ENCODE assay signal across 8 cellular contexts in genomic region chr14:75453817-75454434, GRCh38. TPM values are rescaled to one million over a fixed set of nuclear protein-coding genes. Genes with fewer than 3 reads are reported as not detected.
DNase-seq lines count a peak whose midpoint lies in the region; ATAC-seq and TF ChIP-seq lines count a peak whose summit lies in the region.

No MANE protein-coding gene starts in this region.

- no peaks in the 10 kb centered on the region for H3K27me3 ChIP-seq in DOHH2 (ENCODE audit: control insufficient read depth, low read length)
- H3K27me3 ChIP-seq in GM23338 (ENCODE audit: insufficient read depth) = no peaks in the 10 kb centered on the region
- H3K27me3 ChIP-seq in adipocyte (replicated peaks; ENCODE audit: control insufficient read depth, insufficient read depth, low read length) = no peaks in the 10 kb centered on the region

- H3F3A ChIP-seq in DOHH2 (ENCODE audit: control insufficient read depth, insufficient read depth) = no peaks in the 10 kb centered on the region
- peaks cover 11% of the 10 kb centered on the region; the same call in 1 of the 2 replicates for H3F3A ChIP-seq in GM23338 (replicated peaks; ENCODE audit: low read depth)

- no peaks in the 10 kb centered on the region for H3K9me2 ChIP-seq in DOHH2 (replicated peaks; ENCODE audit: control insufficient read depth, low read length)
- H3K9me2 ChIP-seq in GM23338 (ENCODE audit: insufficient read depth) = no peaks in the 10 kb centered on the region

- H3K4me1 ChIP-seq in DOHH2 (ENCODE audit: control insufficient read depth, low read length) (peaks cover 9% of the 10 kb centered on the region), GM23338 (ENCODE audit: insufficient read depth) (peaks cover 37% of the 10 kb centered on the region), adipocyte (ENCODE audit: control insufficient read depth, insufficient read depth, low read length) (peaks cover 63% of the 10 kb centered on the region)

- H3K79me2 ChIP-seq in DOHH2 (ENCODE audit: control insufficient read depth, low read length) (no peaks in the 10 kb centered on the region), GM23338 (replicated peaks; ENCODE audit: insufficient read depth) (peaks cover 66% of the 10 kb centered on the region)

- H3K9me3 Mint-ChIP-seq in GM23338 = no peaks in the 10 kb centered on the region
- no peaks in the 10 kb centered on the region for H3K9me3 Mint-ChIP-seq in natural killer cell treated with Interleukin-12 subunit alpha and Interleukin-12 subunit beta and Interleukin-15 and Interleukin-18, amount 100 ng/mL, for 72 hours

- H3K36me3 Mint-ChIP-seq in GM23338 (ENCODE audit: low read depth) = peaks cover 19% of the 10 kb centered on the region
- H3K36me3 Mint-ChIP-seq in natural killer cell treated with Interleukin-12 subunit alpha and Interleukin-12 subunit beta and Interleukin-15 and Interleukin-18, amount 100 ng/mL, for 72 hours = no peaks in the 10 kb centered on the region

- peak overlapping the region; percentile 97 for H3K27ac Mint-ChIP-seq in GM23338
- H3K27ac Mint-ChIP-seq in natural killer cell treated with Interleukin-12 subunit alpha and Interleukin-12 subunit beta and Interleukin-15 and Interleukin-18, amount 100 ng/mL, for 72 hours = peak overlapping the region; percentile 33 to 72

- H3K9me3 ChIP-seq in DOHH2 (ENCODE audit: control insufficient read depth, insufficient read depth, low read length) (no peaks in the 10 kb centered on the region), adipocyte (ENCODE audit: control insufficient read depth, low read length) (no peaks in the 10 kb centered on the region)

- no peak overlapping the region for H3K4me3 ChIP-seq in DOHH2 (ENCODE audit: low read length)
- H3K4me3 ChIP-seq in GM23338 = peak overlapping the region; percentile 31; the same call in 1 of the 2 replicates
- H3K4me3 ChIP-seq in adipocyte (ENCODE audit: low read length) = peak overlapping the region; percentile 6

- peak; percentile 3; the same call in 1 of the 3 replicates for ATAC-seq in GM23338
- peak; percentile 39 to 57 for ATAC-seq in natural killer cell treated with Interleukin-12 subunit alpha and Interleukin-12 subunit beta and Interleukin-15 and Interleukin-18, amount 100 ng/mL, for 72 hours

- H3K4me1 Mint-ChIP-seq in GM23338 = peaks cover 70% of the 10 kb centered on the region
- H3K4me1 Mint-ChIP-seq in natural killer cell treated with Interleukin-12 subunit alpha and Interleukin-12 subunit beta and Interleukin-15 and Interleukin-18, amount 100 ng/mL, for 72 hours (ENCODE audit: low read depth in 2 of 2) = peaks cover 10 to 11% of the 10 kb centered on the region in 2 donors

- H3K9ac ChIP-seq in adipocyte (ENCODE audit: low read length) = peak overlapping the region; percentile 75

- peak; percentile 75 for TF ChIP-seq CTCF in DOHH2 (IDR thresholded peaks at IDR 0.05; ENCODE audit: low read depth, low read length, poor library complexity, severe bottlenecking)
- peak; percentile 37 to 64; a peak in 3 of 4 replicates for TF ChIP-seq CTCF in GM23338 (conservative IDR thresholded peaks at IDR 0.05; ENCODE audit: low read depth in 2 of 2)

- no peak overlapping the region for H2AFZ ChIP-seq in GM23338

- peak overlapping the region; percentile 9; the same call in 1 of the 3 replicates for H3K4me3 Mint-ChIP-seq in GM23338
- H3K4me3 Mint-ChIP-seq in natural killer cell treated with Interleukin-12 subunit alpha and Interleukin-12 subunit beta and Interleukin-15 and Interleukin-18, amount 100 ng/mL, for 72 hours = no peak overlapping the region

- H3K27ac ChIP-seq in DOHH2 (ENCODE audit: low read depth, low read length) (no peak overlapping the region), GM23338 (ENCODE audit: low read depth) (peak overlapping the region; percentile 100)

- H3K4me2 ChIP-seq in DOHH2 (ENCODE audit: low read length) (no peak overlapping the region), GM23338 (peak overlapping the region; percentile 73)

- DNase-seq in GM23338 (ENCODE audit: low spot score) = peak; percentile 42
- no peak for DNase-seq in adipocyte (ENCODE audit: low read depth)
- DNase-seq in natural killer cell treated with Interleukin-12 subunit alpha and Interleukin-12 subunit beta and Interleukin-15 and Interleukin-18, amount 100 ng/mL, for 72 hours (ENCODE audit: low spot score) = peak; percentile 60
- no peak for DNase-seq in SKM-1 (lab: John Stamatoyannopoulos, UW; ENCODE audit: unreplicated experiment)
- no peak for DNase-seq in EL
- DNase-seq in activated gamma-delta T cell (lab: John Stamatoyannopoulos, UW) = no peak
- DNase-seq in hepatic stellate cell (ENCODE audit: low spot score) = no peak

- H3K36me3 ChIP-seq in DOHH2 (ENCODE audit: control insufficient read depth, low read length) = no peaks in the 10 kb centered on the region
- no peaks in the 10 kb centered on the region; the same call in 1 of the 2 replicates for H3K36me3 ChIP-seq in GM23338 (ENCODE audit: insufficient read depth)
- H3K36me3 ChIP-seq in adipocyte (ENCODE audit: control insufficient read depth, insufficient read depth, low read length, severe bottlenecking) = peaks cover 5% of the 10 kb centered on the region

- no peaks in the 10 kb centered on the region for H4K20me1 ChIP-seq in DOHH2 (ENCODE audit: control insufficient read depth, insufficient read depth, low read depth, low read length)
- peaks cover 5% of the 10 kb centered on the region for H4K20me1 ChIP-seq in GM23338 (replicated peaks; ENCODE audit: insufficient read depth)

- peaks cover 10% of the 10 kb centered on the region for H3K27me3 Mint-ChIP-seq in GM23338 (ENCODE audit: insufficient read depth, low read depth, poor library complexity)
- H3K27me3 Mint-ChIP-seq in natural killer cell treated with Interleukin-12 subunit alpha and Interleukin-12 subunit beta and Interleukin-15 and Interleukin-18, amount 100 ng/mL, for 72 hours = peaks cover 2 to 4% of the 10 kb centered on the region in 2 donors

TF ChIP-seq in GM23338, 12 proteins besides CTCF, POLR2A, EP300 and RAD21 (continues in another document):
- TF ChIP-seq EZH2 (IDR thresholded peaks at IDR 0.05; ENCODE audit: low read depth, unreplicated experiment) = no peak
- TF ChIP-seq, protein P1, sequence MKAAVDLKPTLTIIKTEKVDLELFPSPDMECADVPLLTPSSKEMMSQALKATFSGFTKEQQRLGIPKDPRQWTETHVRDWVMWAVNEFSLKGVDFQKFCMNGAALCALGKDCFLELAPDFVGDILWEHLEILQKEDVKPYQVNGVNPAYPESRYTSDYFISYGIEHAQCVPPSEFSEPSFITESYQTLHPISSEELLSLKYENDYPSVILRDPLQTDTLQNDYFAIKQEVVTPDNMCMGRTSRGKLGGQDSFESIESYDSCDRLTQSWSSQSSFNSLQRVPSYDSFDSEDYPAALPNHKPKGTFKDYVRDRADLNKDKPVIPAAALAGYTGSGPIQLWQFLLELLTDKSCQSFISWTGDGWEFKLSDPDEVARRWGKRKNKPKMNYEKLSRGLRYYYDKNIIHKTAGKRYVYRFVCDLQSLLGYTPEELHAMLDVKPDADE (IDR thresholded peaks at IDR 0.05) = no peak
- TF ChIP-seq ZNF331 (CRISPR knock-in tag; IDR thresholded peaks at IDR 0.05; ENCODE audit: low read depth) = no peak
- TF ChIP-seq CREB1 (CRISPR knock-in tag; IDR thresholded peaks at IDR 0.05; ENCODE audit: low read depth) = no peak
- no peak for TF ChIP-seq POLR2AphosphoS5 (IDR thresholded peaks at IDR 0.05; ENCODE audit: low read depth)
- TF ChIP-seq EZH2phosphoT487 (IDR thresholded peaks at IDR 0.05; ENCODE audit: unreplicated experiment) = no peak
- TF ChIP-seq JUNB (IDR thresholded peaks at IDR 0.05; ENCODE audit: unreplicated experiment) = no peak
- no peak for TF ChIP-seq STAT1 (IDR thresholded peaks at IDR 0.05; ENCODE audit: unreplicated experiment)
- TF ChIP-seq NANOG (IDR thresholded peaks at IDR 0.05; ENCODE audit: borderline replicate concordance) = no peak
- no peak for TF ChIP-seq REST (IDR thresholded peaks at IDR 0.05; ENCODE audit: unreplicated experiment)

RNA-seq across cellular contexts. Expression of gene JDP2, which starts 26.1 kb away (rescaled TPM):
- 38.9 and 46.4 TPM in 2 replicates for total RNA-seq in GM23338 (2014; rRNA removed; shearing (Covaris generic))
- polyA plus RNA-seq in GM23338 (2016; fragmentation: Nextera tagmentation; extraction: Ambion mirVana) = 12.5 and 13.3 TPM in 2 replicates
- total RNA-seq in natural killer cell treated with Interleukin-12 subunit alpha and Interleukin-12 subunit beta and Interleukin-15 and Interleukin-18, amount 100 ng/mL, for 72 hours = under 1 TPM; 0.61 to 0.83 TPM

Comparison
In these comparisons a context has a peak if more than half of its experiments do, and no peak if none do; other contexts are left out.
1. DNase-seq: peak in GM23338 (single experiment) and natural killer cell treated with Interleukin-12 subunit alpha and Interleukin-12 subunit beta and Interleukin-15 and Interleukin-18, amount 100 ng/mL, for 72 hours (single experiment); none in adipocyte (single experiment), SKM-1 (single experiment), EL (single experiment), activated gamma-delta T cell (single experiment) and hepatic stellate cell (single experiment).
2. RNA of gene JDP2, which starts 26.1 kb away (total RNA-seq): 38.9 to 46.4 TPM in GM23338; 0.61 to 0.83 TPM in natural killer cell treated with Interleukin-12 subunit alpha and Interleukin-12 subunit beta and Interleukin-15 and Interleukin-18, amount 100 ng/mL, for 72 hours; every median in the first group is over 10 times any median in the second.